ENCODE assay signal across 16 cellular contexts in the genomic region with DNA sequence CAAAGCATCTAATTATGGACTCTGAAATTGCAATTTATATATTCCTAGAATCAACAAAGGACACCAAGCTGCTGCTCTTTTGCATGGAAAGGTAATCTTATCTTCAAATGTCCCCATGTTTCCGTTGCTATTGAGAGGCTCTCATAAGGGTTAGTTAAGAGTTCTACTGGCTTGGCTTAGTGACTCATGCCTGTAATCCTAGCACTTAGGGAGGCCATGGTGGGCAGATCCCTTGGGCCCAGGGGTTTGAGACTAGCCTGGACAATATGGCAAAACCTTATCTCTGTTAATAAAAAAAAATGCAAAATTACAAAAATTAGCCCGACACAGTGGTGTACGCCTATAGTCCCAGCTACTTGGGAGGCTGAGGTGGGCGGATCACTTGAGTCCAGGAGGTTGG.
DNase-seq lines count a peak whose midpoint lies in the region; ATAC-seq and TF ChIP-seq lines count a peak whose summit lies in the region.
"Had no signal": no experiment of that assay in that cellular context is flagged by ENCODE, and none has a peak within 500 bp of the region (broad histone marks: within the 10 kb centered on the region; RNA-seq: fewer than 3 reads in every experiment).

No MANE protein-coding gene starts in this region.

- H3K9me3 Mint-ChIP-seq in GM23338 = no peaks in the 10 kb centered on the region

- H3K4me1 Mint-ChIP-seq in GM23338 = peaks cover 30% of the 10 kb centered on the region

- H3K27ac Mint-ChIP-seq in GM23338 = no peak overlapping the region

- no peaks in the 10 kb centered on the region for H3K9me2 ChIP-seq in GM23338 (ENCODE audit: insufficient read depth)

- no peaks in the 10 kb centered on the region for H3K27me3 ChIP-seq in GM23338 (ENCODE audit: insufficient read depth)
- H3K27me3 ChIP-seq in liver (ENCODE audit: control insufficient read depth in 4 of 4, insufficient read depth in 4 of 4, low read length in 3 of 4) = no peaks in the 10 kb centered on the region

- no peaks in the 10 kb centered on the region for H3K36me3 Mint-ChIP-seq in GM23338 (ENCODE audit: low read depth)

- H2AFZ ChIP-seq in GM23338 = peak overlapping the region; percentile 40; the same call in 1 of the 2 replicates

- no peak for TF ChIP-seq RAD21 in liver (IDR thresholded peaks at IDR 0.05)

- H3K4me3 ChIP-seq in GM23338 = no peak overlapping the region
- no peak overlapping the region for H3K4me3 ChIP-seq in liver (ENCODE audit: low read depth in 1 of 3, low read length in 3 of 3)

- no peaks in the 10 kb centered on the region for H3F3A ChIP-seq in GM23338 (replicated peaks; ENCODE audit: low read depth)

- H3K36me3 ChIP-seq in GM23338 (ENCODE audit: insufficient read depth) = no peaks in the 10 kb centered on the region
- H3K36me3 ChIP-seq in liver (ENCODE audit: control insufficient read depth in 4 of 4, insufficient read depth in 3 of 4, low read depth in 1 of 4, low read length in 3 of 4) = no peaks in the 10 kb centered on the region

- 87% methylated on average over 4 of the region's 4 CpGs for WGBS in liver

- TF ChIP-seq CTCF in GM23338 (conservative IDR thresholded peaks at IDR 0.05; ENCODE audit: low read depth in 2 of 2) = no peak
- TF ChIP-seq CTCF in liver (IDR thresholded peaks at IDR 0.05; ENCODE audit: low read depth, low read length, missing input control) = no peak

- peaks cover 1% of the 10 kb centered on the region for H3K27me3 Mint-ChIP-seq in GM23338 (ENCODE audit: insufficient read depth, low read depth, poor library complexity)

- H3K4me2 ChIP-seq in GM23338 = no peak overlapping the region
- H3K4me2 ChIP-seq: KMS-11 had no signal

- H3K79me2 ChIP-seq in GM23338 (replicated peaks; ENCODE audit: insufficient read depth) = no peaks in the 10 kb centered on the region

- H3K4me1 ChIP-seq in GM23338 (ENCODE audit: insufficient read depth) (no peaks in the 10 kb centered on the region; the same call in 1 of the 2 replicates), liver (ENCODE audit: control insufficient read depth in 4 of 4, insufficient read depth in 4 of 4, low read length in 3 of 4) (peaks cover 7 to 34% (median 22%) of the 10 kb centered on the region in 4 donors)

- H3K27ac ChIP-seq in GM23338 (ENCODE audit: low read depth) = no peak overlapping the region
- H3K27ac ChIP-seq in liver (ENCODE audit: low read depth in 1 of 2, low read length in 2 of 2) = peak overlapping the region; percentile 83 to 95
- H3K27ac ChIP-seq: KMS-11 had no signal

- H3K9ac ChIP-seq in liver (ENCODE audit: low read depth in 1 of 2, low read length in 2 of 2) = no peak overlapping the region
- H3K9ac ChIP-seq: KMS-11 had no signal

- H4K20me1 ChIP-seq in GM23338 (replicated peaks; ENCODE audit: insufficient read depth) = no peaks in the 10 kb centered on the region

- DNase-seq in NCI-H1436 (lab: John Stamatoyannopoulos, UW) (peak; percentile 4), NCI-H1436 treated with DMSO at 0.1 percent for 48 hours (lab: John Stamatoyannopoulos, UW) (no peak), GM23338 (ENCODE audit: low spot score) (no peak), amniotic epithelial cell (ENCODE audit: low read depth) (peak; percentile 19), COR-L47 (lab: John Stamatoyannopoulos, UW) (no peak), T-helper 1 cell (no peak)
- DNase-seq: C1 segment of cervical spinal cord, DMS79, NCI-H1105, NCI-H187 treated with DMSO at 0.1 percent for 48 hours, NCI-H226, NCI-H526, PC-3 had no signal

- H3K4me3 Mint-ChIP-seq in GM23338 = no peak overlapping the region

- ATAC-seq in GM23338 (no peak), GM18519 (IDR thresholded peaks at IDR 0.05; ENCODE audit: low FRiP score, unreplicated experiment) (no peak)
- ATAC-seq: PC-3 had no signal

- H3K9me3 ChIP-seq in liver (ENCODE audit: control insufficient read depth in 4 of 4, low read length in 3 of 4) = no peaks in the 10 kb centered on the region

TF ChIP-seq in liver, 16 proteins besides CTCF, POLR2A, EP300 and RAD21:
- TF ChIP-seq FOXA1 (IDR thresholded peaks at IDR 0.05) = no peak
- no peak for TF ChIP-seq FOXA2 (IDR thresholded peaks at IDR 0.05)
- no peak for TF ChIP-seq NR2F2 (IDR thresholded peaks at IDR 0.05)
- no peak for TF ChIP-seq JUND (IDR thresholded peaks at IDR 0.05)
- TF ChIP-seq EGR1 (IDR thresholded peaks at IDR 0.05; ENCODE audit: low read depth in 2 of 2) = no peak

Comparison
In these comparisons a context has a peak if more than half of its experiments do, and no peak if none do; other contexts are left out.
1. DNase-seq: peak in NCI-H1436 (single experiment) and amniotic epithelial cell (single experiment); none in NCI-H1436 treated with DMSO at 0.1 percent for 48 hours (single experiment), GM23338 (single experiment), COR-L47 (single experiment) and T-helper 1 cell (0 of 5).